8 cellular contexts compared by ENCODE assay signal in genomic region chr4:74130843-74131242, GRCh38. TPM values are rescaled to one million over a fixed set of nuclear protein-coding genes. Genes with fewer than 3 reads are reported as not detected.
A peak's percentile ranks its signal among the peaks of the same experiment; 100 is the strongest.
DNase-seq lines count a peak whose midpoint lies in the region; ATAC-seq, FAIRE-seq and TF ChIP-seq lines count a peak whose summit lies in the region.
"Not testable (repeated sequence)": the region's sequence is repeated elsewhere in the genome, so short reads cannot be mapped to it uniquely, and the experiment has no call there.
"Had no signal": no experiment of that assay in that cellular context is flagged by ENCODE, and none has a peak within 500 bp of the region (broad histone marks: within the 10 kb centered on the region; RNA-seq: fewer than 3 reads in every experiment).

No MANE protein-coding gene starts in this region.

- not testable (repeated sequence) for H3K4me3 Mint-ChIP-seq in WTC11

- not testable (repeated sequence) for TF ChIP-seq RAD21 in K562 (CRISPR knock-in tag; conservative IDR thresholded peaks at IDR 0.05 in 1 of 2, IDR thresholded peaks at IDR 0.05 in 1 of 2)

- not testable (repeated sequence) for H3K27ac ChIP-seq in K562 (ENCODE audit: extremely low read depth, low read depth, low read length)

- not testable (repeated sequence) for H3K9ac ChIP-seq in K562 (ENCODE audit: insufficient read depth in 1 of 2, low read depth in 2 of 2, low read length in 2 of 2)

- H3K9me3 Mint-ChIP-seq in WTC11, result peaks cover 55% of the 10 kb centered on the region

- H3K36me3 ChIP-seq in K562 (ENCODE audit: control insufficient read depth, insufficient read depth, low read length), result not testable (repeated sequence)

- 89% methylated on average over 2 of the region's 2 CpGs for WGBS in K562 (ENCODE audit: insufficient coverage, low coverage, missing lambda C conversion rate)

- not testable (repeated sequence) for TF ChIP-seq CTCF in WTC11 (IDR thresholded peaks at IDR 0.05); K562 (IDR thresholded peaks at IDR 0.05 in 2 of 3, conservative IDR thresholded peaks at IDR 0.05 in 1 of 3; ENCODE audit: insufficient read depth in 2 of 3, low read depth in 1 of 3, low read length in 3 of 3)

- not testable (repeated sequence) for H3K4me2 ChIP-seq in K562 (ENCODE audit: insufficient read depth, low read length)

- H2AFZ ChIP-seq in K562 (ENCODE audit: low read depth, low read length), result not testable (repeated sequence)

- in situ Hi-C loops in K562 (cut with MboI), result loop anchor here (5.0 to 25.0 kb wide), 3 partner anchors 256 to 819 kb away; no protein-coding TSS in a partner anchor

- not testable (repeated sequence) for H3K79me2 ChIP-seq in K562 (ENCODE audit: control insufficient read depth, insufficient read depth, low read length)

- H4K20me1 ChIP-seq in K562 (replicated peaks; ENCODE audit: control insufficient read depth, insufficient read depth, low read length), result not testable (repeated sequence)

- H3K4me1 ChIP-seq in K562 (replicated peaks in 1 of 2; ENCODE audit: control insufficient read depth in 2 of 2, insufficient read depth in 2 of 2, low read length in 2 of 2), result not testable (repeated sequence)

- H3K9me3 ChIP-seq in K562 (replicated peaks; ENCODE audit: control insufficient read depth, insufficient read depth, low read depth, low read length), result not testable (repeated sequence)

- H3K36me3 Mint-ChIP-seq in WTC11, result peaks cover 49% of the 10 kb centered on the region

- H3K27me3 ChIP-seq in K562 (ENCODE audit: control insufficient read depth in 2 of 2, insufficient read depth in 2 of 2, low read length in 2 of 2), result not testable (repeated sequence)

- intact Hi-C loops in K562 (cut with micrococcal nuclease), result loop anchor here (5.0 kb wide), 3 partner anchors 74 to 404 kb away; no protein-coding TSS in a partner anchor

- POLR2A ChIA-PET in WTC11 (lab: Charles Lee), result not testable (repeated sequence)
- POLR2A ChIA-PET in K562 (lab: Yijun Ruan, JAX), result interaction anchor here (0.9 kb wide), 1 partner anchor 455 kb away, joined by 3 read pairs; no protein-coding TSS in a partner anchor

- not testable (repeated sequence) for H3K27ac Mint-ChIP-seq in WTC11

- not testable (repeated sequence) for H3K4me3 ChIP-seq in K562

- H3K9me1 ChIP-seq in K562 (ENCODE audit: control insufficient read depth, insufficient read depth, low read length), result not testable (repeated sequence)

- ATAC-seq in WTC11, K562: not testable (repeated sequence)

- DNase-seq in WTC11 (ENCODE audit: low spot score); K562 (ENCODE audit: extremely low read depth in 1 of 4, low spot score in 3 of 4): not testable (repeated sequence)

- TF ChIP-seq POLR2A in K562 (conservative IDR thresholded peaks at IDR 0.05), result not testable (repeated sequence)

- not testable (repeated sequence) for BruUV-seq in K562 (replicated peaks; lab: Mats Ljungman, UMichigan)

- not testable (repeated sequence) for FAIRE-seq in K562 (lab: Jason Lieb, UNC)

- not testable (repeated sequence) for H3K4me1 Mint-ChIP-seq in WTC11

- not testable (repeated sequence) for TF ChIP-seq EP300 in K562 (IDR thresholded peaks at IDR 0.05; ENCODE audit: low read length)

- CTCF ChIA-PET in WTC11 (lab: Charles Lee); K562 (lab: Yijun Ruan, JAX; ENCODE audit: low intra/inter-chr PET ratio): not testable (repeated sequence)

- H3K27me3 Mint-ChIP-seq in WTC11 (ENCODE audit: low read depth), result not testable (repeated sequence)

TF ChIP-seq in WTC11, 78 proteins besides CTCF, POLR2A, EP300 and RAD21:
- peak; percentile 80 for TF ChIP-seq ZNF317 (CRISPR knock-in tag; IDR thresholded peaks at IDR 0.05; ENCODE audit: borderline replicate concordance, low read depth)
TF ChIP-seq in WTC11: peak in this region for 1; not testable (repeated sequence) for 77.

TF ChIP-seq in K562, 482 proteins besides CTCF, POLR2A, EP300 and RAD21:
- TF ChIP-seq CBX3 (IDR thresholded peaks at IDR 0.05; ENCODE audit: borderline replicate concordance in 1 of 2, low read length in 2 of 2) (peak in 1 of 2 experiments; percentile 68; a peak in 1 of 3 replicates), ZNF280A (IDR thresholded peaks at IDR 0.05; ENCODE audit: low read depth, partially characterized antibody) (peak; percentile 40), CBX5 (IDR thresholded peaks at IDR 0.05; ENCODE audit: borderline replicate concordance, low read depth) (peak; percentile 73; the same call in 1 of the 2 replicates), TRIM28 (IDR thresholded peaks at IDR 0.05) (peak; percentile 86), ZNF445 (CRISPR knock-in tag; IDR thresholded peaks at IDR 0.05; ENCODE audit: low read depth) (peak; percentile 80)

RNA-seq across cellular contexts. Expression of gene MTHFD2L, which starts 27.1 kb away (rescaled TPM):
- total RNA-seq in WTC11 (2021) (9.4 to 10.6 TPM (median 10.5 TPM) in 3 replicates), K562 (2014; rRNA removed) (26.7 and 38.1 TPM in 2 replicates), K562 (2014; rRNA removed; fragmentation: Illumina TruSeq; extraction: Trizol) (32.5 and 35.7 TPM in 2 replicates), K562 (2015; rRNA removed; fragmentation: Illumina TruSeq; extraction: Trizol) (24.0 and 26.6 TPM in 2 replicates), K562 (2021) (24.6 and 27.7 TPM in 2 replicates)
- 20.6 and 60.4 TPM in 2 replicates for total RNA-seq in K562 (2011; cell fraction: chromatin; rRNA removed; ENCODE audit: low replicate concordance)
- 15.3 and 17.2 TPM in 2 replicates for total RNA-seq in K562 (2011; cell fraction: nucleolus; rRNA removed)
- total RNA-seq in K562 (2011; cell fraction: nucleoplasm; rRNA removed), result 39.8 and 80.6 TPM in 2 replicates
- polyA plus RNA-seq in K562 (2011; rRNA removed) (26.3 and 39.0 TPM in 2 replicates), K562 (2014; fragmentation: Illumina TruSeq; extraction: Trizol) (19.1 and 19.7 TPM in 2 replicates), K562 (2014; fragmentation: Nextera tagmentation; extraction: Ambion mirVana) (10 to 100 TPM; 10.0 to 13.7 TPM), K562 (2014; rRNA removed) (26.0 and 29.8 TPM in 2 replicates)
- polyA plus RNA-seq in K562 (2011; cell fraction: cytosol; rRNA removed), result 6.3 and 12.8 TPM in 2 replicates
- 24.4 and 28.3 TPM in 2 replicates for polyA plus RNA-seq in K562 (2011; cell fraction: nucleus; rRNA removed)
- 19.8 and 20.1 TPM in 2 replicates for polyA plus RNA-seq in K562 (2012)
- 26.0 and 28.5 TPM in 2 replicates for polyA minus RNA-seq in K562 (2011; rRNA and poly(A)+ RNA removed)
- polyA minus RNA-seq in K562 (2011; cell fraction: cytosol; rRNA and poly(A)+ RNA removed), result 8.8 and 9.2 TPM in 2 replicates
- 47.9 and 57.3 TPM in 2 replicates for polyA minus RNA-seq in K562 (2011; cell fraction: nucleus; rRNA and poly(A)+ RNA removed)

RNA-seq across cellular contexts. Expression of gene CXCL2, which starts 31.8 kb away (rescaled TPM):
- 1.4 to 1.9 TPM (median 1.7 TPM) in 3 replicates for total RNA-seq in WTC11 (2021)
- total RNA-seq in K562 (2011; cell fraction: chromatin; rRNA removed; ENCODE audit: low replicate concordance), result 18.7 and 19.8 TPM in 2 replicates
- 17.1 and 21.3 TPM in 2 replicates for total RNA-seq in K562 (2011; cell fraction: nucleolus; rRNA removed)
- 15.0 and 18.9 TPM in 2 replicates for total RNA-seq in K562 (2011; cell fraction: nucleoplasm; rRNA removed)
- total RNA-seq in K562 (2014; rRNA removed), result 8.1 and 10.8 TPM in 2 replicates
- 4.8 and 5.6 TPM in 2 replicates for total RNA-seq in K562 (2014; rRNA removed; fragmentation: Illumina TruSeq; extraction: Trizol)
- 3.1 and 4.1 TPM in 2 replicates for total RNA-seq in K562 (2015; rRNA removed; fragmentation: Illumina TruSeq; extraction: Trizol)
- 8.5 and 12.5 TPM in 2 replicates for total RNA-seq in K562 (2021)
- polyA plus RNA-seq in K562 (2011; rRNA removed), result 1.2 and 3.5 TPM in 2 replicates
- 1.0 and 2.1 TPM in 2 replicates for polyA plus RNA-seq in K562 (2011; cell fraction: cytosol; rRNA removed)
- polyA plus RNA-seq in K562 (2011; cell fraction: nucleus; rRNA removed), result 6.5 and 27.0 TPM in 2 replicates
- 6.9 and 14.0 TPM in 2 replicates for polyA plus RNA-seq in K562 (2012)
- 3.5 and 4.7 TPM in 2 replicates for polyA plus RNA-seq in K562 (2014; fragmentation: Illumina TruSeq; extraction: Trizol)
- polyA plus RNA-seq in K562 (2014; fragmentation: Nextera tagmentation; extraction: Ambion mirVana), result 1 to 10 TPM; 2.3 to 2.5 TPM
- 9.4 and 10.9 TPM in 2 replicates for polyA plus RNA-seq in K562 (2014; rRNA removed)
- polyA minus RNA-seq in K562 (2011; rRNA and poly(A)+ RNA removed), result 1.7 and 5.4 TPM in 2 replicates
- 5.2 and 5.6 TPM in 2 replicates for polyA minus RNA-seq in K562 (2011; cell fraction: cytosol; rRNA and poly(A)+ RNA removed)
- 8.7 and 20.3 TPM in 2 replicates for polyA minus RNA-seq in K562 (2011; cell fraction: nucleus; rRNA and poly(A)+ RNA removed)
- total RNA-seq: A172, A673, B cell had no signal
- polyA plus RNA-seq: CD4-positive, alpha-beta memory T cell; CD4-positive, CD25-positive, alpha-beta regulatory T cell; CD8-positive, alpha-beta memory T cell had no signal
